1 cellular context compared by ENCODE assay signal in genomic region chr7:108576110-108576509, GRCh38.
A peak's percentile ranks its signal among the peaks of the same experiment; 100 is the strongest.
TF ChIP-seq lines count a peak whose summit lies in the region.

No MANE protein-coding gene starts in this region.

TF ChIP-seq in K562, 482 proteins besides CTCF, POLR2A, EP300 and RAD21:
- TF ChIP-seq, protein P1, sequence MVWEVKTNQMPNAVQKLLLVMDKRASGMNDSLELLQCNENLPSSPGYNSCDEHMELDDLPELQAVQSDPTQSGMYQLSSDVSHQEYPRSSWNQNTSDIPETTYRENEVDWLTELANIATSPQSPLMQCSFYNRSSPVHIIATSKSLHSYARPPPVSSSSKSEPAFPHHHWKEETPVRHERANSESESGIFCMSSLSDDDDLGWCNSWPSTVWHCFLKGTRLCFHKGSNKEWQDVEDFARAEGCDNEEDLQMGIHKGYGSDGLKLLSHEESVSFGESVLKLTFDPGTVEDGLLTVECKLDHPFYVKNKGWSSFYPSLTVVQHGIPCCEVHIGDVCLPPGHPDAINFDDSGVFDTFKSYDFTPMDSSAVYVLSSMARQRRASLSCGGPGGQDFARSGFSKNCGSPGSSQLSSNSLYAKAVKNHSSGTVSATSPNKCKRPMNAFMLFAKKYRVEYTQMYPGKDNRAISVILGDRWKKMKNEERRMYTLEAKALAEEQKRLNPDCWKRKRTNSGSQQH (CRISPR knock-in tag; IDR thresholded peaks at IDR 0.05) = 0 out of 2 replicates have a peak, but pooled peaks have one; percentile 28
- TF ChIP-seq, protein P2, sequence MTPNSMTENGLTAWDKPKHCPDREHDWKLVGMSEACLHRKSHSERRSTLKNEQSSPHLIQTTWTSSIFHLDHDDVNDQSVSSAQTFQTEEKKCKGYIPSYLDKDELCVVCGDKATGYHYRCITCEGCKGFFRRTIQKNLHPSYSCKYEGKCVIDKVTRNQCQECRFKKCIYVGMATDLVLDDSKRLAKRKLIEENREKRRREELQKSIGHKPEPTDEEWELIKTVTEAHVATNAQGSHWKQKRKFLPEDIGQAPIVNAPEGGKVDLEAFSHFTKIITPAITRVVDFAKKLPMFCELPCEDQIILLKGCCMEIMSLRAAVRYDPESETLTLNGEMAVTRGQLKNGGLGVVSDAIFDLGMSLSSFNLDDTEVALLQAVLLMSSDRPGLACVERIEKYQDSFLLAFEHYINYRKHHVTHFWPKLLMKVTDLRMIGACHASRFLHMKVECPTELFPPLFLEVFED (CRISPR knock-in tag; conservative IDR thresholded peaks at IDR 0.05) = peak; percentile 94
- TF ChIP-seq TAF15 (IDR thresholded peaks at IDR 0.05; ENCODE audit: low read depth, low read length) (no peak), ZBTB26 (CRISPR knock-in tag; IDR thresholded peaks at IDR 0.05) (0 out of 2 replicates have a peak, but pooled peaks have one; percentile 17)
